ENCODE assay signal across 9 cellular contexts in genomic region chr5:150488519-150489357, GRCh38. TPM values are rescaled to one million over a fixed set of nuclear protein-coding genes. Genes with fewer than 3 reads are reported as not detected.
DNase-seq lines count a peak whose midpoint lies in the region; ATAC-seq and TF ChIP-seq lines count a peak whose summit lies in the region.
"Had no signal": no experiment of that assay in that cellular context is flagged by ENCODE, and none has a peak within 500 bp of the region (broad histone marks: within the 10 kb centered on the region; RNA-seq: fewer than 3 reads in every experiment).

No MANE protein-coding gene starts in this region.

- 67% methylated on average over 10 of the region's 11 CpGs for WGBS in SK-N-SH (ENCODE audit: low lambda C conversion rate)

- POLR2A ChIA-PET in SK-N-SH (lab: Yijun Ruan, JAX) = interaction anchor here (0.9 to 3.2 kb wide), 2 partner anchors 17 to 39 kb away, joined by 3 to 16 read pairs; partner anchors contain the start of gene RPS14

- DNase-seq in CD1c-positive myeloid dendritic cell (ENCODE audit: extremely low spot score) (peak; percentile 84), SK-N-SH (no peak), fibroblast of the aortic adventitia (ENCODE audit: low read depth) (peak; percentile 91), osteocyte (ENCODE audit: extremely low spot score, unreplicated experiment) (no peak), cerebellar cortex (ENCODE audit: low spot score) (no peak), cortex of kidney (lab: John Stamatoyannopoulos, UW) (no peak)
- DNase-seq in activated CD4-positive, CD25-positive, alpha-beta regulatory T cell treated with anti-CD3 and anti-CD28 coated beads, Interleukin-2, amount 50 U/mL, for 72 hours = no peak
- DNase-seq: activated CD4-positive, alpha-beta T cell treated with anti-CD3 and anti-CD28 coated beads for 1 hour had no signal

- H4K20me1 ChIP-seq in SK-N-SH (ENCODE audit: insufficient read depth) = peaks cover 62% of the 10 kb centered on the region

- H3K4me2 ChIP-seq in SK-N-SH = peak overlapping the region; percentile 89

- peaks cover 52% of the 10 kb centered on the region for H3F3A ChIP-seq in SK-N-SH (replicated peaks; ENCODE audit: insufficient read depth)

- no peak for TF ChIP-seq EP300 in SK-N-SH (IDR thresholded peaks at IDR 0.05; ENCODE audit: borderline replicate concordance in 1 of 2, low read depth in 1 of 2, low read length in 1 of 2)

- peaks cover 67% of the 10 kb centered on the region for H3K4me1 Mint-ChIP-seq in osteocyte (ENCODE audit: unreplicated experiment)

- no peaks in the 10 kb centered on the region for H3K27me3 Mint-ChIP-seq in osteocyte (ENCODE audit: unreplicated experiment)

- no peak overlapping the region for H2AFZ ChIP-seq in SK-N-SH (ENCODE audit: low read depth)

- no peaks in the 10 kb centered on the region for H3K9me3 ChIP-seq in SK-N-SH

- H3K36me3 ChIP-seq in SK-N-SH (replicated peaks in 1 of 2; ENCODE audit: control insufficient read depth in 1 of 2, insufficient read depth in 2 of 2, low read length in 1 of 2) = peaks cover 0 to 6% of the 10 kb centered on the region in 2 experiments

- peak overlapping the region in 1 of 2 experiments; percentile 86; a peak in 3 of 4 replicates for H3K4me3 ChIP-seq in SK-N-SH (ENCODE audit: low read depth in 2 of 2, low read length in 1 of 2)
- peak overlapping the region; percentile 87 for H3K4me3 ChIP-seq in fibroblast of the aortic adventitia (ENCODE audit: low read depth, low read length)

- H3K27me3 ChIP-seq in SK-N-SH (ENCODE audit: insufficient read depth) = no peaks in the 10 kb centered on the region

- peak overlapping the region; percentile 99; the same call in 1 of the 2 replicates for H3K9ac ChIP-seq in SK-N-SH

- H3K4me1 ChIP-seq in SK-N-SH (ENCODE audit: control insufficient read depth in 1 of 2, insufficient read depth in 2 of 2, low read depth in 1 of 2, low read length in 1 of 2) = peaks cover 48 to 64% of the 10 kb centered on the region in 2 experiments

- no peaks in the 10 kb centered on the region for H3K9me3 Mint-ChIP-seq in osteocyte (ENCODE audit: unreplicated experiment)

- H3K9me2 ChIP-seq in SK-N-SH = no peaks in the 10 kb centered on the region

- peak overlapping the region; percentile 73 for H3K27ac Mint-ChIP-seq in osteocyte (ENCODE audit: unreplicated experiment)

- peak overlapping the region; percentile 73 for H3K4me3 Mint-ChIP-seq in osteocyte (ENCODE audit: unreplicated experiment)

- H3K36me3 Mint-ChIP-seq in osteocyte (ENCODE audit: unreplicated experiment) = no peaks in the 10 kb centered on the region

- CTCF ChIA-PET in SK-N-SH (lab: Yijun Ruan, JAX) = interaction anchor here (1.1 to 2.2 kb wide), 4 partner anchors 15 to 56 kb away, joined by 3 to 7 read pairs (median 6); no protein-coding TSS in a partner anchor

- no peak for ATAC-seq in GM19324 (IDR thresholded peaks at IDR 0.05; ENCODE audit: low FRiP score, unreplicated experiment)

- H3K79me2 ChIP-seq in SK-N-SH (ENCODE audit: insufficient read depth) = peaks cover 89% of the 10 kb centered on the region

- H3K27ac ChIP-seq in SK-N-SH (ENCODE audit: low read depth in 2 of 2, low read length in 1 of 2) = peak overlapping the region; percentile 70 to 92

- TF ChIP-seq CTCF in SK-N-SH (IDR thresholded peaks at IDR 0.05) = no peak
- no peak for TF ChIP-seq CTCF in fibroblast of the aortic adventitia (IDR thresholded peaks at IDR 0.05; ENCODE audit: insufficient read depth, low read length)
- no peak for TF ChIP-seq CTCF in osteocyte (IDR thresholded peaks at IDR 0.05)

- no peak for TF ChIP-seq RAD21 in SK-N-SH (IDR thresholded peaks at IDR 0.05; ENCODE audit: low read length)

TF ChIP-seq in SK-N-SH, 30 proteins besides CTCF, POLR2A, EP300 and RAD21:
- TF ChIP-seq FOXJ3 (CRISPR knock-in tag; IDR thresholded peaks at IDR 0.05) (no peak), TEAD4 (IDR thresholded peaks at IDR 0.05; ENCODE audit: borderline replicate concordance, insufficient read depth) (no peak), SIN3A (IDR thresholded peaks at IDR 0.05; ENCODE audit: borderline replicate concordance, low read depth, low read length) (no peak), RFX5 (IDR thresholded peaks at IDR 0.05; ENCODE audit: low read length) (no peak), USF2 (IDR thresholded peaks at IDR 0.05; ENCODE audit: borderline replicate concordance, low read depth, low read length) (no peak), TCF12 (IDR thresholded peaks at IDR 0.05) (peak; percentile 27; the same call in 1 of the 2 replicates), PBX3 (IDR thresholded peaks at IDR 0.05) (peak; percentile 3; the same call in 1 of the 2 replicates), MAX (IDR thresholded peaks at IDR 0.05; ENCODE audit: low read depth) (no peak; the same call in 1 of the 2 replicates), REST (IDR thresholded peaks at IDR 0.05; ENCODE audit: low read depth, low read length) (no peak), NFIC (IDR thresholded peaks at IDR 0.05; ENCODE audit: borderline replicate concordance) (peak; percentile 39; the same call in 1 of the 2 replicates), FOXM1 (IDR thresholded peaks at IDR 0.05; ENCODE audit: low read depth) (no peak)

RNA-seq across cellular contexts. Expression of gene NDST1, which starts 19.2 kb away (rescaled TPM):
- polyA plus RNA-seq in SK-N-SH (2012; rRNA removed) = 29.2 and 33.8 TPM in 2 replicates
- 13.8 and 22.5 TPM in 2 replicates for polyA plus RNA-seq in SK-N-SH (2012; cell fraction: cytosol; rRNA removed)
- 32.7 and 39.0 TPM in 2 replicates for polyA plus RNA-seq in SK-N-SH (2012; cell fraction: nucleus; rRNA removed)
- 36.2 and 39.3 TPM in 2 replicates for total RNA-seq in fibroblast of the aortic adventitia (ENCODE audit: low replicate concordance)
- total RNA-seq in osteocyte = 110 and 118 TPM in 2 replicates

RNA-seq across cellular contexts. Expression of gene RPS14, which starts 39.2 kb away (rescaled TPM):
- polyA plus RNA-seq in SK-N-SH (2012; rRNA removed) = 10,227 and 11,441 TPM in 2 replicates
- polyA plus RNA-seq in SK-N-SH (2012; cell fraction: cytosol; rRNA removed) = 12,920 and 13,251 TPM in 2 replicates
- 1,878 and 2,730 TPM in 2 replicates for polyA plus RNA-seq in SK-N-SH (2012; cell fraction: nucleus; rRNA removed)
- 3,673 and 3,861 TPM in 2 replicates for total RNA-seq in fibroblast of the aortic adventitia (ENCODE audit: low replicate concordance)
- 1,748 and 1,798 TPM in 2 replicates for total RNA-seq in osteocyte

Comparison
In these comparisons a context has a peak if more than half of its experiments do, and no peak if none do; other contexts are left out.
1. DNase-seq: peak in CD1c-positive myeloid dendritic cell (single experiment) and fibroblast of the aortic adventitia (single experiment); none in SK-N-SH (single experiment), osteocyte (single experiment), cerebellar cortex (single experiment), activated CD4-positive, CD25-positive, alpha-beta regulatory T cell treated with anti-CD3 and anti-CD28 coated beads, Interleukin-2, amount 50 U/mL, for 72 hours (single experiment) and cortex of kidney (single experiment).